In the genomic region with DNA sequence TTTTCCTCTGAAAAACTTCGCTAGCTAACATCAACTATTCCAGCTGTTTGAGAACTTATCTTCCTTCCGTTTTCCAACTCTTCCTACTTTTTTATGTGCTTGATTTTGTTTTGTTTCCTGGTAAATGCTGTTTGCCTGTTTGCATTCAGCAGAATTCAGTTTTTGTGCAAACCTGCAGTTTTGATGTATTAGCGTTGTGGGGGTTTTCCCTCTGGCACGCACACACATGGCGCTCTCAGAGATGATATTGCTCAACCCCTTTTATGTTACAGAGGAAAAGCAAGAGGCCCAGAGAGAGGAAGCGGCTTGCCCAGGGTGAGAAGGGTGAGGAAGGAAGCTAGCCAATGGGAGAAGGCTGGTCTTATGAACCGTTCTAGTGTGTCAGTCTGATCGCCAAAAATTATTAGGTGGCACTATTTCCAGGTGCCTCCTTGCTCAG, we compare ENCODE assay signal across 8 cellular contexts. TPM values are rescaled to one million over a fixed set of nuclear protein-coding genes. Genes with fewer than 3 reads are reported as not detected.
DNase-seq lines count a peak whose midpoint lies in the region; ATAC-seq, FAIRE-seq and TF ChIP-seq lines count a peak whose summit lies in the region.

No MANE protein-coding gene starts in this region.

- H3K4me3 ChIP-seq in colonic mucosa (peak overlapping the region; percentile 67), left lung (peak overlapping the region; percentile 77 to 92)

- ATAC-seq in GM21619 (IDR thresholded peaks at IDR 0.05; ENCODE audit: unreplicated experiment) (peak; percentile 35), left lung (peak; percentile 85)

- H3K4me1 ChIP-seq in colonic mucosa (no peaks in the 10 kb centered on the region), left lung (peaks cover 0 to 41% of the 10 kb centered on the region in 2 donors)

- H3K27me3 ChIP-seq in colonic mucosa = no peaks in the 10 kb centered on the region
- no peaks in the 10 kb centered on the region for H3K27me3 ChIP-seq in left lung

- H3K27ac ChIP-seq in colonic mucosa = peak overlapping the region; percentile 82
- peak overlapping the region; percentile 91 for H3K27ac ChIP-seq in left lung

- intact Hi-C loops in colonic mucosa (cut with DNase I) (no loop called here), left lung (cut with DNase I) (no loop called here)

- H3K9me3 ChIP-seq in colonic mucosa (no peaks in the 10 kb centered on the region), left lung (no peaks in the 10 kb centered on the region)

- DNase-seq in COLO829 (ENCODE audit: low spot score) = peak; percentile 51
- DNase-seq in LoVo (ENCODE audit: low spot score) = peak; percentile 62
- DNase-seq in UCSD-AML1 (lab: John Stamatoyannopoulos, UW; ENCODE audit: unreplicated experiment) = peak; percentile 69
- DNase-seq in colonic mucosa = peak; percentile 55
- DNase-seq in left lung = peak; percentile 74 to 84
- DNase-seq in stimulated activated CD4-positive, alpha-beta T cell treated with anti-CD3 and anti-CD28 coated beads, Interleukin-4, amount 100 ng/mL, for 24 hours = peak; percentile 65
- DNase-seq in GM19239 (ENCODE audit: insufficient read length, low spot score) = no peak

- H3K36me3 ChIP-seq in colonic mucosa (no peaks in the 10 kb centered on the region), left lung (peaks cover 0 to 16% of the 10 kb centered on the region in 2 donors)

- no peak for TF ChIP-seq CTCF in colonic mucosa (IDR thresholded peaks at IDR 0.05)
- no peak for TF ChIP-seq CTCF in left lung (IDR thresholded peaks at IDR 0.05)

- FAIRE-seq in GM19239 (lab: Jason Lieb, UNC) = no peak

- peak overlapping the region; percentile 81 to 96 for H3K9ac ChIP-seq in colonic mucosa (ENCODE audit: low read depth in 2 of 2, low read length in 2 of 2)

RNA-seq across cellular contexts. Expression of a gene that starts 0.7 kb away (rescaled TPM):
- total RNA-seq in colonic mucosa = 100 to 1,000 TPM in 1 of 2 donors, 10 to 100 TPM in 1; 96.7 to 147 TPM
- total RNA-seq in left lung = 100 to 1,000 TPM; 281 to 422 TPM
